ENCODE assay signal across 13 cellular contexts in genomic region chr6:149014631-149015171, GRCh38.
DNase-seq lines count a peak whose midpoint lies in the region; TF ChIP-seq lines count a peak whose summit lies in the region.
"Had no signal": no experiment of that assay in that cellular context is flagged by ENCODE, and none has a peak within 500 bp of the region (broad histone marks: within the 10 kb centered on the region; RNA-seq: fewer than 3 reads in every experiment).

No MANE protein-coding gene starts in this region.

- POLR2A ChIA-PET in activated CD4-positive, alpha-beta T cell treated with anti-CD3 and anti-CD28 coated beads, Interleukin-2, amount 10 ng/mL, durations not matched to agents 7 days and 5 days (lab: Charles Lee): no interaction called here

- H3K9me3 Mint-ChIP-seq in activated CD4-positive, alpha-beta T cell treated with anti-CD3 and anti-CD28 coated beads, Interleukin-2, amount 10 ng/mL, durations not matched to agents 7 days and 5 days: no peaks in the 10 kb centered on the region

- DNase-seq in M059J (ENCODE audit: low read depth) (peak; percentile 28), cardiac fibroblast (ENCODE audit: low read depth in 2 of 2) (peak; percentile 56 to 64), iPS-NIHi11 (ENCODE audit: low spot score) (peak; percentile 72), NCI-H2196 (lab: John Stamatoyannopoulos, UW; ENCODE audit: unreplicated experiment) (no peak)
- DNase-seq in stimulated activated CD4-positive, alpha-beta T cell treated with anti-CD3 and anti-CD28 coated beads, Interleukin-1b, Interleukin-23, amount 100 ng/mL, for 48 hours: no peak
- no peak for DNase-seq in activated CD4-positive, alpha-beta T cell treated with anti-CD3 and anti-CD28 coated beads, Interleukin-2, amount 10 ng/mL, durations not matched to agents 7 days and 5 days
- no peak for DNase-seq in NK-92 treated with Interleukin-12 subunit alpha and Interleukin-12 subunit beta, amount 100 ng/mL, for 24 hours (lab: John Stamatoyannopoulos, UW)
- DNase-seq: cerebellar nuclear complex, NCI-H1417 had no signal

- H2AFZ ChIP-seq in ACC112 (ENCODE audit: low read length, unreplicated experiment): no peak overlapping the region

- H3K36me3 ChIP-seq in ACC112 (ENCODE audit: insufficient read depth, low read length): no peaks in the 10 kb centered on the region

- H3K27ac Mint-ChIP-seq in activated CD4-positive, alpha-beta T cell treated with anti-CD3 and anti-CD28 coated beads, Interleukin-2, amount 10 ng/mL, durations not matched to agents 7 days and 5 days: no peak overlapping the region
- H3K27ac Mint-ChIP-seq: activated naive CD8-positive, alpha-beta T cell had no signal

- no peak overlapping the region for H3K4me3 Mint-ChIP-seq in activated CD4-positive, alpha-beta T cell treated with anti-CD3 and anti-CD28 coated beads, Interleukin-2, amount 10 ng/mL, durations not matched to agents 7 days and 5 days
- H3K4me3 Mint-ChIP-seq: activated naive CD8-positive, alpha-beta T cell had no signal

- CTCF ChIA-PET in activated CD4-positive, alpha-beta T cell treated with anti-CD3 and anti-CD28 coated beads, Interleukin-2, amount 10 ng/mL, durations not matched to agents 7 days and 5 days (lab: Charles Lee): interaction anchor here (1.4 kb wide), 1 partner anchor 14 kb away, joined by 3 read pairs; no protein-coding TSS in a partner anchor

- TF ChIP-seq CTCF in cardiac fibroblast (IDR thresholded peaks at IDR 0.05; ENCODE audit: low read depth, low read length): no peak

- H3K4me3 ChIP-seq in ACC112 (ENCODE audit: low read depth, low read length) (peak overlapping the region; percentile 2; the same call in 1 of the 2 replicates), cardiac fibroblast (replicated peaks in 1 of 2; ENCODE audit: low read depth in 2 of 2, low read length in 2 of 2) (no peak overlapping the region)
- H3K4me3 ChIP-seq: tibial nerve had no signal

- H3K27me3 Mint-ChIP-seq in activated CD4-positive, alpha-beta T cell treated with anti-CD3 and anti-CD28 coated beads, Interleukin-2, amount 10 ng/mL, durations not matched to agents 7 days and 5 days: no peaks in the 10 kb centered on the region
- H3K27me3 Mint-ChIP-seq: activated naive CD8-positive, alpha-beta T cell had no signal

- no peaks in the 10 kb centered on the region for H3K27me3 ChIP-seq in ACC112 (ENCODE audit: insufficient read depth, low read length)
- H3K27me3 ChIP-seq: tibial nerve had no signal

- H3K79me2 ChIP-seq in ACC112 (ENCODE audit: control insufficient read depth, insufficient read depth, low read length, unreplicated experiment): no peaks in the 10 kb centered on the region

- peaks cover 44% of the 10 kb centered on the region for H3K4me1 ChIP-seq in ACC112 (ENCODE audit: control insufficient read depth, insufficient read depth, low read length, unreplicated experiment)

- no peaks in the 10 kb centered on the region for H3K4me1 Mint-ChIP-seq in activated CD4-positive, alpha-beta T cell treated with anti-CD3 and anti-CD28 coated beads, Interleukin-2, amount 10 ng/mL, durations not matched to agents 7 days and 5 days

- no peaks in the 10 kb centered on the region for H3K36me3 Mint-ChIP-seq in activated CD4-positive, alpha-beta T cell treated with anti-CD3 and anti-CD28 coated beads, Interleukin-2, amount 10 ng/mL, durations not matched to agents 7 days and 5 days (ENCODE audit: low read depth)

- H3K27ac ChIP-seq in ACC112 (ENCODE audit: low read depth, low read length): peak overlapping the region; percentile 81
- H3K27ac ChIP-seq: tibial nerve, VCaP had no signal

Comparison
In these comparisons a context has a peak if more than half of its experiments do, and no peak if none do; other contexts are left out.
1. DNase-seq: peak in M059J (single experiment), cardiac fibroblast (2 of 2) and iPS-NIHi11 (single experiment); none in NCI-H2196 (single experiment), stimulated activated CD4-positive, alpha-beta T cell treated with anti-CD3 and anti-CD28 coated beads, Interleukin-1b, Interleukin-23, amount 100 ng/mL, for 48 hours (single experiment), activated CD4-positive, alpha-beta T cell treated with anti-CD3 and anti-CD28 coated beads, Interleukin-2, amount 10 ng/mL, durations not matched to agents 7 days and 5 days (single experiment) and NK-92 treated with Interleukin-12 subunit alpha and Interleukin-12 subunit beta, amount 100 ng/mL, for 24 hours (single experiment).